In the genomic region with DNA sequence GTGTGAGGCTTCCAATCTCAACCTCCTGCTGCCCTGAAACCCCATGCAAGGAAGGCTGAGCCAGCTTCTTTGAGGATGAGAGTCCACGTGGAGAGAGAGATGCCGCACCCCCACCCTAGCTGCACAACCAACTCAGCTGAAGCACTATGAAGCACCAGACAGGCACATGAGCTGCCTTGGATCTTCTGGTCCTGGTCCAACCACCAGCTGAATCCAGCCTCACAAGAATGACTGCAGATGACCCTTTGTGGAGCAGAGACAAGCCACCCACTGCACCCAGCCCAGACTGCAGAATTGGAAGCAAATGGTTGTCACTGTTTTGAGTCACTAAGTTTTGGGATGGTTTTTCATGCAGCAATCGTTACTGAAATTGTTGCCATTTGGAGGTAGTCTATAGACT, we compare ENCODE assay signal across 22 cellular contexts.
A peak's percentile ranks its signal among the peaks of the same experiment; 100 is the strongest.
DNase-seq lines count a peak whose midpoint lies in the region; ATAC-seq and TF ChIP-seq lines count a peak whose summit lies in the region.
"Had no signal": no experiment of that assay in that cellular context is flagged by ENCODE, and none has a peak within 500 bp of the region (broad histone marks: within the 10 kb centered on the region; RNA-seq: fewer than 3 reads in every experiment).

No MANE protein-coding gene starts in this region.

- H3K4me1 ChIP-seq in neuronal stem cell (ENCODE audit: control insufficient read depth in 2 of 2, insufficient read depth in 1 of 2, low read depth in 1 of 2, low read length in 2 of 2): peaks cover 0 to 2% of the 10 kb centered on the region in 2 donors
- H3K4me1 ChIP-seq: A549, BE2C, BLaER1 had no signal

- H3K4me3 Mint-ChIP-seq in HFFc6: no peak overlapping the region
- H3K4me3 Mint-ChIP-seq: CD14-positive monocyte; CD4-positive, alpha-beta memory T cell; CD4-positive, CD25-positive, alpha-beta regulatory T cell; CD8-positive, alpha-beta memory T cell had no signal

- no peak overlapping the region for H3K23ac ChIP-seq in neuronal stem cell (ENCODE audit: low read depth, low read length, poor library complexity)

- TF ChIP-seq CTCF in HFFc6 (IDR thresholded peaks at IDR 0.05): no peak

- H2BK5ac ChIP-seq in neuronal stem cell (ENCODE audit: low read length): no peak overlapping the region

- peak; percentile 66 for DNase-seq in G401 (ENCODE audit: low spot score)
- DNase-seq in cerebellar cortex (ENCODE audit: low spot score): peak; percentile 57
- DNase-seq in neuronal stem cell (ENCODE audit: low spot score): no peak
- DNase-seq in DMS79 treated with DMSO at 0.1 percent for 48 hours (lab: John Stamatoyannopoulos, UW): no peak
- DNase-seq in HFFc6: no peak
- no peak for DNase-seq in inferior parietal cortex (ENCODE audit: extremely low spot score)
- DNase-seq: BE2C; CD4-positive, alpha-beta memory T cell; CD4-positive, CD25-positive, alpha-beta regulatory T cell; CD8-positive, alpha-beta memory T cell; COR-L47; DMS 273 treated with DMSO at 0.1 percent for 48 hours; DMS153; DND-41; EL; GF-D8 had no signal

- H3K79me1 ChIP-seq in neuronal stem cell (ENCODE audit: low read depth, low read length): no peaks in the 10 kb centered on the region

- no peak overlapping the region for H3K4ac ChIP-seq in neuronal stem cell (ENCODE audit: low read length)

- H3K9me3 Mint-ChIP-seq in HFFc6: peaks cover 15% of the 10 kb centered on the region

- H3K27me3 Mint-ChIP-seq in HFFc6 (ENCODE audit: insufficient read depth): peaks cover 35% of the 10 kb centered on the region

- H4K91ac ChIP-seq in neuronal stem cell (ENCODE audit: low read depth, low read length, poor library complexity): no peak overlapping the region

- H3K36me3 ChIP-seq in neuronal stem cell (replicated peaks in 1 of 2; ENCODE audit: control insufficient read depth in 2 of 2, insufficient read depth in 2 of 2, low read length in 2 of 2): no peaks in the 10 kb centered on the region
- H3K36me3 ChIP-seq: BE2C, BLaER1 had no signal

- ATAC-seq in SK-N-SH treated with all-trans-retinoic acid at 6 μM for 48 hours: no peak
- ATAC-seq: A549 had no signal

- H3K27ac Mint-ChIP-seq in HFFc6: no peak overlapping the region
- H3K27ac Mint-ChIP-seq: CD14-positive monocyte; CD4-positive, alpha-beta memory T cell; CD4-positive, CD25-positive, alpha-beta regulatory T cell; CD8-positive, alpha-beta memory T cell had no signal

- no peaks in the 10 kb centered on the region for H3K4me1 Mint-ChIP-seq in HFFc6 (ENCODE audit: low read depth)
- H3K4me1 Mint-ChIP-seq: CD14-positive monocyte; CD4-positive, alpha-beta memory T cell; CD4-positive, CD25-positive, alpha-beta regulatory T cell; CD8-positive, alpha-beta memory T cell had no signal

- no CpG with 5 or more reads among the region's 3 CpGs for WGBS in neuronal stem cell (ENCODE audit: extremely low coverage in 2 of 2, insufficient read length in 2 of 2, insufficient replicate concordance in 1 of 2), 2 donors

- H2AFZ ChIP-seq in neuronal stem cell (ENCODE audit: low read length): no peak overlapping the region

- no peak overlapping the region for H2AK5ac ChIP-seq in neuronal stem cell (ENCODE audit: low read depth, low read length)

- H3K14ac ChIP-seq in neuronal stem cell (ENCODE audit: low read length): no peak overlapping the region

- no peaks in the 10 kb centered on the region for H3K36me3 Mint-ChIP-seq in HFFc6 (ENCODE audit: low read depth)
- H3K36me3 Mint-ChIP-seq: CD14-positive monocyte; CD4-positive, alpha-beta memory T cell had no signal

- in situ Hi-C loops in G401 (cut with HindIII; ENCODE audit: low sequenced_read_pairs): no loop called here

- no peak overlapping the region for H3K4me3 ChIP-seq in neuronal stem cell (ENCODE audit: low read length in 2 of 2)
- H3K4me3 ChIP-seq: A549, BLaER1 had no signal

- no peak overlapping the region for H2BK12ac ChIP-seq in neuronal stem cell (ENCODE audit: low read length)

- H3K18ac ChIP-seq in neuronal stem cell (ENCODE audit: low read length): peak overlapping the region; percentile 1

- H3K9me3 ChIP-seq in neuronal stem cell (replicated peaks in 1 of 2; ENCODE audit: control insufficient read depth in 2 of 2, insufficient read depth in 1 of 2, low read depth in 1 of 2, low read length in 2 of 2): no peaks in the 10 kb centered on the region
- H3K9me3 ChIP-seq: BE2C had no signal

- no peak overlapping the region for H3K4me2 ChIP-seq in neuronal stem cell (ENCODE audit: insufficient read depth, low read length, poor library complexity, severe bottlenecking)
- H3K4me2 ChIP-seq: A549, BLaER1 had no signal

- no peak overlapping the region for H3K9ac ChIP-seq in neuronal stem cell (ENCODE audit: low read depth, low read length, poor library complexity)
- H3K9ac ChIP-seq: BLaER1 had no signal

- no peak overlapping the region for H4K8ac ChIP-seq in neuronal stem cell (ENCODE audit: low read depth, low read length)

- H3K27ac ChIP-seq in cingulate gyrus (ENCODE audit: low read depth, low read length) (peak overlapping the region; percentile 60), neuronal stem cell (replicated peaks; ENCODE audit: low read length) (no peak overlapping the region)
- H3K27ac ChIP-seq: 22Rv1, A549, BLaER1 had no signal

- no peak overlapping the region for H2BK120ac ChIP-seq in neuronal stem cell (ENCODE audit: low read depth, low read length)

- H3K27me3 ChIP-seq in neuronal stem cell (ENCODE audit: control insufficient read depth in 3 of 3, insufficient read depth in 3 of 3, low read depth in 1 of 3, low read length in 3 of 3): peaks cover 0 to 24% (median 0%) of the 10 kb centered on the region in 3 experiments
- H3K27me3 ChIP-seq: BE2C, BLaER1 had no signal

- no peak overlapping the region for H2BK15ac ChIP-seq in neuronal stem cell (ENCODE audit: low read length)

TF ChIP-seq in SK-N-SH treated with all-trans-retinoic acid at 6 μM for 48 hours, 23 proteins besides CTCF, POLR2A, EP300 and RAD21:
- TF ChIP-seq ESRRG (CRISPR knock-in tag; IDR thresholded peaks at IDR 0.05): no peak
- TF ChIP-seq OSR1 (CRISPR knock-in tag; IDR thresholded peaks at IDR 0.05): no peak
- TF ChIP-seq, protein P1, sequence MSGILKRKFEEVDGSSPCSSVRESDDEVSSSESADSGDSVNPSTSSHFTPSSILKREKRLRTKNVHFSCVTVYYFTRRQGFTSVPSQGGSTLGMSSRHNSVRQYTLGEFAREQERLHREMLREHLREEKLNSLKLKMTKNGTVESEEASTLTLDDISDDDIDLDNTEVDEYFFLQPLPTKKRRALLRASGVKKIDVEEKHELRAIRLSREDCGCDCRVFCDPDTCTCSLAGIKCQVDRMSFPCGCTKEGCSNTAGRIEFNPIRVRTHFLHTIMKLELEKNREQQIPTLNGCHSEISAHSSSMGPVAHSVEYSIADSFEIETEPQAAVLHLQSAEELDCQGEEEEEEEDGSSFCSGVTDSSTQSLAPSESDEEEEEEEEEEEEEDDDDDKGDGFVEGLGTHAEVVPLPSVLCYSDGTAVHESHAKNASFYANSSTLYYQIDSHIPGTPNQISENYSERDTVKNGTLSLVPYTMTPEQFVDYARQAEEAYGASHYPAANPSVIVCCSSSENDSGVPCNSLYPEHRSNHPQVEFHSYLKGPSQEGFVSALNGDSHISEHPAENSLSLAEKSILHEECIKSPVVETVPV (CRISPR knock-in tag; IDR thresholded peaks at IDR 0.05): no peak
- no peak for TF ChIP-seq ISL1 (CRISPR knock-in tag; IDR thresholded peaks at IDR 0.05)
- TF ChIP-seq, protein P2, sequence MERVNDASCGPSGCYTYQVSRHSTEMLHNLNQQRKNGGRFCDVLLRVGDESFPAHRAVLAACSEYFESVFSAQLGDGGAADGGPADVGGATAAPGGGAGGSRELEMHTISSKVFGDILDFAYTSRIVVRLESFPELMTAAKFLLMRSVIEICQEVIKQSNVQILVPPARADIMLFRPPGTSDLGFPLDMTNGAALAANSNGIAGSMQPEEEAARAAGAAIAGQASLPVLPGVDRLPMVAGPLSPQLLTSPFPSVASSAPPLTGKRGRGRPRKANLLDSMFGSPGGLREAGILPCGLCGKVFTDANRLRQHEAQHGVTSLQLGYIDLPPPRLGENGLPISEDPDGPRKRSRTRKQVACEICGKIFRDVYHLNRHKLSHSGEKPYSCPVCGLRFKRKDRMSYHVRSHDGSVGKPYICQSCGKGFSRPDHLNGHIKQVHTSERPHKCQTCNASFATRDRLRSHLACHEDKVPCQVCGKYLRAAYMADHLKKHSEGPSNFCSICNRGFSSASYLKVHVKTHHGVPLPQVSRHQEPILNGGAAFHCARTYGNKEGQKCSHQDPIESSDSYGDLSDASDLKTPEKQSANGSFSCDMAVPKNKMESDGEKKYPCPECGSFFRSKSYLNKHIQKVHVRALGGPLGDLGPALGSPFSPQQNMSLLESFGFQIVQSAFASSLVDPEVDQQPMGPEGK (CRISPR knock-in tag; IDR thresholded peaks at IDR 0.05; ENCODE audit: borderline replicate concordance): no peak
- TF ChIP-seq TOX (CRISPR knock-in tag; IDR thresholded peaks at IDR 0.05; ENCODE audit: borderline replicate concordance): no peak
- TF ChIP-seq, protein P3, sequence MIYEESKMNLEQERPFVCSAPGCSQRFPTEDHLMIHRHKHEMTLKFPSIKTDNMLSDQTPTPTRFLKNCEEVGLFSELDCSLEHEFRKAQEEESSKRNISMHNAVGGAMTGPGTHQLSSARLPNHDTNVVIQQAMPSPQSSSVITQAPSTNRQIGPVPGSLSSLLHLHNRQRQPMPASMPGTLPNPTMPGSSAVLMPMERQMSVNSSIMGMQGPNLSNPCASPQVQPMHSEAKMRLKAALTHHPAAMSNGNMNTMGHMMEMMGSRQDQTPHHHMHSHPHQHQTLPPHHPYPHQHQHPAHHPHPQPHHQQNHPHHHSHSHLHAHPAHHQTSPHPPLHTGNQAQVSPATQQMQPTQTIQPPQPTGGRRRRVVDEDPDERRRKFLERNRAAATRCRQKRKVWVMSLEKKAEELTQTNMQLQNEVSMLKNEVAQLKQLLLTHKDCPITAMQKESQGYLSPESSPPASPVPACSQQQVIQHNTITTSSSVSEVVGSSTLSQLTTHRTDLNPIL (CRISPR knock-in tag; IDR thresholded peaks at IDR 0.05; ENCODE audit: low read depth): no peak
- no peak for TF ChIP-seq ZFP3 (CRISPR knock-in tag; IDR thresholded peaks at IDR 0.05)
- TF ChIP-seq ZFP30 (CRISPR knock-in tag; IDR thresholded peaks at IDR 0.05): no peak
- no peak for TF ChIP-seq SNAI2 (CRISPR knock-in tag; IDR thresholded peaks at IDR 0.05)

Comparison
In these comparisons a context has a peak if more than half of its experiments do, and no peak if none do; other contexts are left out.
1. DNase-seq: peak in G401 (single experiment) and cerebellar cortex (single experiment); none in neuronal stem cell (single experiment), DMS79 treated with DMSO at 0.1 percent for 48 hours (single experiment), HFFc6 (single experiment) and inferior parietal cortex (single experiment).